Comparison of ENCODE assay signal across 11 cellular contexts in genomic region chr20:10924628-10925266, GRCh38.
DNase-seq lines count a peak whose midpoint lies in the region; ATAC-seq and TF ChIP-seq lines count a peak whose summit lies in the region.
"Had no signal": no experiment of that assay in that cellular context is flagged by ENCODE, and none has a peak within 500 bp of the region (broad histone marks: within the 10 kb centered on the region; RNA-seq: fewer than 3 reads in every experiment).

No MANE protein-coding gene starts in this region.

- ATAC-seq in omental fat pad (ENCODE audit: low FRiP score), result peak; percentile 67
- no peak for ATAC-seq in stimulated activated naive B cell treated with anti-CD40 and anti-IgM and Interleukin-4, amounts not matched to agents 10 μg/mL and 1 μg/mL and 100 μg/mL, for 72 hours (replicated peaks)

- in situ Hi-C loops in Caki2 (cut with HindIII; ENCODE audit: low pct_unique_long_range_greater_than_20kb, low sequenced_read_pairs), result no loop called here

- no peaks in the 10 kb centered on the region for H3K36me3 Mint-ChIP-seq in stimulated activated naive B cell treated with anti-CD40 and anti-IgM and Interleukin-4, amounts not matched to agents 10 μg/mL and 1 μg/mL and 100 μg/mL, for 72 hours
- H3K36me3 Mint-ChIP-seq: naive B cell had no signal

- DNase-seq in Caki2 (ENCODE audit: low read depth), result peak; percentile 98
- peak; percentile 80 for DNase-seq in NCI-H187 treated with DMSO at 0.1 percent for 48 hours (lab: John Stamatoyannopoulos, UW)
- peak; percentile 61 to 73 for DNase-seq in cardiac fibroblast (ENCODE audit: low read depth in 2 of 2)
- no peak for DNase-seq in omental fat pad (ENCODE audit: low spot score)
- DNase-seq in stimulated activated naive B cell treated with anti-CD40 and anti-IgM and Interleukin-4, amounts not matched to agents 10 μg/mL and 1 μg/mL and 100 μg/mL, for 72 hours, result no peak
- DNase-seq in NCI-H1930 (lab: John Stamatoyannopoulos, UW), result no peak
- DNase-seq in activated CD4-positive, alpha-beta T cell treated with anti-CD3 and anti-CD28 coated beads, Interleukin-2, amount 50 U/mL, for 48 hours, result no peak
- no peak for DNase-seq in A673 (ENCODE audit: low spot score)
- DNase-seq: activated T-cell treated with anti-CD3 and anti-CD28 coated beads, Interleukin-2, amount 50 U/mL, for 24 hours; hypothalamus; naive B cell had no signal

- H3K4me3 Mint-ChIP-seq in stimulated activated naive B cell treated with anti-CD40 and anti-IgM and Interleukin-4, amounts not matched to agents 10 μg/mL and 1 μg/mL and 100 μg/mL, for 72 hours, result no peak overlapping the region
- H3K4me3 Mint-ChIP-seq: activated T-cell treated with anti-CD3 and anti-CD28 coated beads, Interleukin-2, amount 50 U/mL, for 24 hours; naive B cell had no signal

- no peaks in the 10 kb centered on the region for H3K9me3 ChIP-seq in A673 (ENCODE audit: low read depth, low read length, poor library complexity, severe bottlenecking)

- H3K27me3 Mint-ChIP-seq in stimulated activated naive B cell treated with anti-CD40 and anti-IgM and Interleukin-4, amounts not matched to agents 10 μg/mL and 1 μg/mL and 100 μg/mL, for 72 hours, result peaks cover 0 to 3% of the 10 kb centered on the region in 2 donors
- H3K27me3 Mint-ChIP-seq: activated T-cell treated with anti-CD3 and anti-CD28 coated beads, Interleukin-2, amount 50 U/mL, for 24 hours; naive B cell had no signal

- H3K27ac ChIP-seq in A673 (ENCODE audit: low read depth, low read length, poor library complexity, severe bottlenecking), result no peak overlapping the region

- H3K9me3 Mint-ChIP-seq in stimulated activated naive B cell treated with anti-CD40 and anti-IgM and Interleukin-4, amounts not matched to agents 10 μg/mL and 1 μg/mL and 100 μg/mL, for 72 hours, result peaks cover 0 to 1% of the 10 kb centered on the region in 2 donors
- H3K9me3 Mint-ChIP-seq: activated T-cell treated with anti-CD3 and anti-CD28 coated beads, Interleukin-2, amount 50 U/mL, for 24 hours had no signal

- H3K4me1 Mint-ChIP-seq in stimulated activated naive B cell treated with anti-CD40 and anti-IgM and Interleukin-4, amounts not matched to agents 10 μg/mL and 1 μg/mL and 100 μg/mL, for 72 hours, result no peaks in the 10 kb centered on the region
- H3K4me1 Mint-ChIP-seq: naive B cell had no signal

- no peaks in the 10 kb centered on the region for H3K27me3 ChIP-seq in A673 (replicated peaks; ENCODE audit: insufficient read depth, low read depth, low read length, poor library complexity)

- no TSS peak for BruUV-seq in A673 (replicated peaks; lab: Mats Ljungman, UMichigan)

- intact Hi-C loops in A673 (cut with micrococcal nuclease; ENCODE audit: unreplicated experiment), result no loop called here

- peaks cover 7% of the 10 kb centered on the region for H3K4me1 ChIP-seq in A673 (ENCODE audit: insufficient read depth, low read length, poor library complexity, severe bottlenecking)

- H3K36me3 ChIP-seq in A673 (ENCODE audit: insufficient read depth, low read length, poor library complexity, severe bottlenecking), result no peaks in the 10 kb centered on the region

- CTCF ChIA-PET in A673 (lab: Charles Lee), result no interaction called here

- H3K27ac Mint-ChIP-seq in stimulated activated naive B cell treated with anti-CD40 and anti-IgM and Interleukin-4, amounts not matched to agents 10 μg/mL and 1 μg/mL and 100 μg/mL, for 72 hours, result no peak overlapping the region
- H3K27ac Mint-ChIP-seq: activated T-cell treated with anti-CD3 and anti-CD28 coated beads, Interleukin-2, amount 50 U/mL, for 24 hours; naive B cell had no signal

- no peak overlapping the region for H3K4me3 ChIP-seq in cardiac fibroblast (replicated peaks in 1 of 2; ENCODE audit: low read depth in 2 of 2, low read length in 2 of 2)
- H3K4me3 ChIP-seq in A673 (ENCODE audit: low read depth, low read length, poor library complexity, severe bottlenecking), result no peak overlapping the region

- TF ChIP-seq CTCF in cardiac fibroblast (IDR thresholded peaks at IDR 0.05; ENCODE audit: low read depth, low read length), result no peak
- no peak for TF ChIP-seq CTCF in omental fat pad (IDR thresholded peaks at IDR 0.05)
- no peak for TF ChIP-seq CTCF in A673 (conservative IDR thresholded peaks at IDR 0.05; ENCODE audit: low read depth, low read length)

- POLR2A ChIA-PET in A673 (lab: Charles Lee; ENCODE audit: low non-redundant PET), result no interaction called here

Comparison
In these comparisons a context has a peak if more than half of its experiments do, and no peak if none do; other contexts are left out.
1. DNase-seq: peak in Caki2 (single experiment), NCI-H187 treated with DMSO at 0.1 percent for 48 hours (single experiment) and cardiac fibroblast (2 of 2); none in omental fat pad (single experiment), stimulated activated naive B cell treated with anti-CD40 and anti-IgM and Interleukin-4, amounts not matched to agents 10 μg/mL and 1 μg/mL and 100 μg/mL, for 72 hours (single experiment), NCI-H1930 (0 of 2), activated CD4-positive, alpha-beta T cell treated with anti-CD3 and anti-CD28 coated beads, Interleukin-2, amount 50 U/mL, for 48 hours (0 of 2) and A673 (single experiment).